Comparison of ENCODE assay signal across 9 cellular contexts in genomic region chr10:86400705-86401587, GRCh38. TPM values are rescaled to one million over a fixed set of nuclear protein-coding genes. Genes with fewer than 3 reads are reported as not detected.
DNase-seq lines count a peak whose midpoint lies in the region; ATAC-seq and FAIRE-seq lines count a peak whose summit lies in the region.
"Had no signal": no experiment of that assay in that cellular context is flagged by ENCODE, and none has a peak within 500 bp of the region (broad histone marks: within the 10 kb centered on the region; RNA-seq: fewer than 3 reads in every experiment).

No MANE protein-coding gene starts in this region.

- in situ Hi-C loops in Caki2 (cut with HindIII; ENCODE audit: low pct_unique_long_range_greater_than_20kb, low sequenced_read_pairs): no loop called here

- CTCF ChIA-PET in activated CD4-positive, alpha-beta T cell treated with anti-CD3 and anti-CD28 coated beads, Interleukin-2, amount 10 ng/mL, durations not matched to agents 7 days and 5 days (lab: Charles Lee): interaction anchor here (1.0 to 7.0 kb wide), 16 partner anchors 11 to 223 kb away, joined by 3 to 60 read pairs (median 4); no protein-coding TSS in a partner anchor

- ATAC-seq in GM21390 (IDR thresholded peaks at IDR 0.05; ENCODE audit: unreplicated experiment): peak; percentile 33

- H3K27ac Mint-ChIP-seq in activated CD4-positive, alpha-beta T cell treated with anti-CD3 and anti-CD28 coated beads, Interleukin-2, amount 10 ng/mL, durations not matched to agents 7 days and 5 days: peak overlapping the region; percentile 91

- POLR2A ChIA-PET in activated CD4-positive, alpha-beta T cell treated with anti-CD3 and anti-CD28 coated beads, Interleukin-2, amount 10 ng/mL, durations not matched to agents 7 days and 5 days (lab: Charles Lee): interaction anchor here (1.2 to 2.8 kb wide), 2 partner anchors 11 to 13 kb away, joined by 3 to 13 read pairs; no protein-coding TSS in a partner anchor

- H3K9me3 Mint-ChIP-seq in activated CD4-positive, alpha-beta T cell treated with anti-CD3 and anti-CD28 coated beads, Interleukin-2, amount 10 ng/mL, durations not matched to agents 7 days and 5 days: no peaks in the 10 kb centered on the region

- H3K4me3 ChIP-seq in mononuclear cell (ENCODE audit: low read length): peak overlapping the region; percentile 50

- H3K4me1 ChIP-seq in mononuclear cell (ENCODE audit: insufficient read depth, low read length): peaks cover 23% of the 10 kb centered on the region

- peaks cover 13% of the 10 kb centered on the region for H3K27me3 Mint-ChIP-seq in activated CD4-positive, alpha-beta T cell treated with anti-CD3 and anti-CD28 coated beads, Interleukin-2, amount 10 ng/mL, durations not matched to agents 7 days and 5 days

- H3K9me3 ChIP-seq in mononuclear cell (ENCODE audit: low read depth, low read length): no peaks in the 10 kb centered on the region

- peak overlapping the region; percentile 82 for H3K4me3 Mint-ChIP-seq in activated CD4-positive, alpha-beta T cell treated with anti-CD3 and anti-CD28 coated beads, Interleukin-2, amount 10 ng/mL, durations not matched to agents 7 days and 5 days

- FAIRE-seq in HTR-8/SVneo (lab: Jason Lieb, UNC): no peak
- FAIRE-seq: endometrium had no signal

- H3K4me1 Mint-ChIP-seq in activated CD4-positive, alpha-beta T cell treated with anti-CD3 and anti-CD28 coated beads, Interleukin-2, amount 10 ng/mL, durations not matched to agents 7 days and 5 days: peaks cover 28% of the 10 kb centered on the region

- H3K27me3 ChIP-seq in mononuclear cell (ENCODE audit: insufficient read depth, low read length): peaks cover 33% of the 10 kb centered on the region

- H3K36me3 Mint-ChIP-seq in activated CD4-positive, alpha-beta T cell treated with anti-CD3 and anti-CD28 coated beads, Interleukin-2, amount 10 ng/mL, durations not matched to agents 7 days and 5 days (ENCODE audit: low read depth): no peaks in the 10 kb centered on the region

- peak; percentile 63 for DNase-seq in Caki2 (ENCODE audit: low read depth)
- peak; percentile 40 for DNase-seq in HTR-8/SVneo (ENCODE audit: insufficient read length, low spot score)
- DNase-seq in activated CD4-positive, alpha-beta T cell treated with anti-CD3 and anti-CD28 coated beads, Interleukin-2, amount 10 ng/mL, durations not matched to agents 7 days and 5 days: peak; percentile 62
- DNase-seq in dermis blood vessel endothelial cell: peak; percentile 37
- peak; percentile 45 to 65 for DNase-seq in stimulated activated CD8-positive, alpha-beta memory T cell treated with anti-CD3 and anti-CD28 coated beads, Interleukin-4, amount 100 ng/mL, for 4 hours (ENCODE audit: low read depth in 2 of 2, low spot score in 1 of 2)
- no peak for DNase-seq in NCI-H1930 (lab: John Stamatoyannopoulos, UW)

RNA-seq across cellular contexts. Expression of gene GRID1, which starts 34.4 kb away (rescaled TPM):
- 2.6 and 6.6 TPM in 2 replicates for total RNA-seq in Caki2 (2014; rRNA removed; shearing (Covaris generic); ENCODE audit: low replicate concordance)
- total RNA-seq in activated CD4-positive, alpha-beta T cell treated with anti-CD3 and anti-CD28 coated beads, Interleukin-2, amount 10 ng/mL, durations not matched to agents 7 days and 5 days: not detected
- total RNA-seq in dermis blood vessel endothelial cell (not detected in 2 replicates), mononuclear cell (not detected)

Comparison
In these comparisons a context has a peak if more than half of its experiments do, and no peak if none do; other contexts are left out.
1. DNase-seq: peak in Caki2 (single experiment), HTR-8/SVneo (single experiment), activated CD4-positive, alpha-beta T cell treated with anti-CD3 and anti-CD28 coated beads, Interleukin-2, amount 10 ng/mL, durations not matched to agents 7 days and 5 days (single experiment), dermis blood vessel endothelial cell (single experiment) and stimulated activated CD8-positive, alpha-beta memory T cell treated with anti-CD3 and anti-CD28 coated beads, Interleukin-4, amount 100 ng/mL, for 4 hours (2 of 2); none in NCI-H1930 (0 of 2).